ENCODE assay signal across 14 cellular contexts in the genomic region with DNA sequence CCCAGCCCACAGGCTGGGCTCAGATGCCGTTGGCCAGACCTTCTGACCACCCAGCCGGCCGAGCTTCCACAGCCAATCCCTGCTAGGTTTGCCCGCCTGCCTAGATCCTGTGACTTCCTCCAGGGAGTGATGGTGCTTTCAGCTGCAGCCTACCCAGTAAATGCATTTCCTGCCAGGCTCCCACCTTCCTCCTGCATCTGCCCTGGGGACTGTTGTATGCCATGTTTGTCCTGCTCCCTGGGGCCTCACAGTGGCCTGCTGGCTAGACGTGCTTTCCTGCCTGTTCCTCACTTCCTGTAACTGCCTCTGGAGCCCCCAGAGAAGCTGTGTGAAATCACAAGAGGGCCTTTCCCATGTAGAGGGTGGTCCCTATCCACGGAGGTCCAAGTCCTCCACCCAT.
DNase-seq lines count a peak whose midpoint lies in the region; ATAC-seq and TF ChIP-seq lines count a peak whose summit lies in the region.
"Had no signal": no experiment of that assay in that cellular context is flagged by ENCODE, and none has a peak within 500 bp of the region (broad histone marks: within the 10 kb centered on the region; RNA-seq: fewer than 3 reads in every experiment).

No MANE protein-coding gene starts in this region.

- no peak for ATAC-seq in left lung
- no peak for ATAC-seq in HG03565 (IDR thresholded peaks at IDR 0.05; ENCODE audit: unreplicated experiment)
- no peak for ATAC-seq in GM21576 (IDR thresholded peaks at IDR 0.05; ENCODE audit: unreplicated experiment)
- ATAC-seq: CD8-positive, alpha-beta T cell had no signal

- H3K27ac Mint-ChIP-seq in dendritic cell treated with granulocyte-macrophage colony-stimulating factor and Interleukin-4, amounts not matched to agents 40 ng/mL and 50 ng/mL, for 4 days, result peak overlapping the region; percentile 30
- H3K27ac Mint-ChIP-seq: activated CD4-positive, alpha-beta T cell treated with anti-CD3 and anti-CD28 coated beads, Interleukin-2, amount 10 ng/mL, durations not matched to agents 24 days and 14 days; CD8-positive, alpha-beta T cell had no signal

- H3K27ac ChIP-seq in HEK293 (ENCODE audit: extremely low read depth, low read depth, low read length) (no peak overlapping the region), left lung (peak overlapping the region; percentile 18 to 45)
- H3K27ac ChIP-seq: tibial nerve had no signal

- no peaks in the 10 kb centered on the region for H3K9me3 ChIP-seq in BE2C
- H3K9me3 ChIP-seq in HEK293 (ENCODE audit: control insufficient read depth, insufficient read depth, low read depth, low read length), result no peaks in the 10 kb centered on the region
- no peaks in the 10 kb centered on the region for H3K9me3 ChIP-seq in left lung
- H3K9me3 ChIP-seq: tibial nerve had no signal

- intact Hi-C loops in dendritic cell treated with granulocyte-macrophage colony-stimulating factor and Interleukin-4, amounts not matched to agents 40 ng/mL and 50 ng/mL, for 4 days (cut with micrococcal nuclease), result no loop called here
- intact Hi-C loops in left lung (cut with DNase I), result no loop called here

- H3K4me3 Mint-ChIP-seq in dendritic cell treated with granulocyte-macrophage colony-stimulating factor and Interleukin-4, amounts not matched to agents 40 ng/mL and 50 ng/mL, for 4 days, result no peak overlapping the region
- H3K4me3 Mint-ChIP-seq: activated CD4-positive, alpha-beta T cell treated with anti-CD3 and anti-CD28 coated beads, Interleukin-2, amount 10 ng/mL, durations not matched to agents 24 days and 14 days; CD8-positive, alpha-beta T cell had no signal

- H3K4me1 Mint-ChIP-seq in dendritic cell treated with granulocyte-macrophage colony-stimulating factor and Interleukin-4, amounts not matched to agents 40 ng/mL and 50 ng/mL, for 4 days (ENCODE audit: low read depth), result peaks cover 48% of the 10 kb centered on the region
- H3K4me1 Mint-ChIP-seq: activated CD4-positive, alpha-beta T cell treated with anti-CD3 and anti-CD28 coated beads, Interleukin-2, amount 10 ng/mL, durations not matched to agents 24 days and 14 days had no signal

- no peak for TF ChIP-seq CTCF in BE2C (IDR thresholded peaks at IDR 0.05; ENCODE audit: low read depth, low read length)
- no peak for TF ChIP-seq CTCF in HEK293 (tag by site-specific recombination; IDR thresholded peaks at IDR 0.05)
- no peak for TF ChIP-seq CTCF in left lung (IDR thresholded peaks at IDR 0.05)

- CTCF ChIA-PET in HEK293 (lab: Yijun Ruan, JAX), result interaction anchor here (0.6 kb wide), 2 partner anchors 43 to 84 kb away, joined by 3 to 7 read pairs; no protein-coding TSS in a partner anchor

- H3K9me3 Mint-ChIP-seq in dendritic cell treated with granulocyte-macrophage colony-stimulating factor and Interleukin-4, amounts not matched to agents 40 ng/mL and 50 ng/mL, for 4 days, result no peaks in the 10 kb centered on the region
- H3K9me3 Mint-ChIP-seq: activated CD4-positive, alpha-beta T cell treated with anti-CD3 and anti-CD28 coated beads, Interleukin-2, amount 10 ng/mL, durations not matched to agents 24 days and 14 days; CD8-positive, alpha-beta T cell had no signal

- H3K36me3 ChIP-seq in BE2C, result no peaks in the 10 kb centered on the region
- no peaks in the 10 kb centered on the region for H3K36me3 ChIP-seq in HEK293 (ENCODE audit: control insufficient read depth in 2 of 2, insufficient read depth in 1 of 2, low read length in 2 of 2)
- H3K36me3 ChIP-seq in left lung, result no peaks in the 10 kb centered on the region
- H3K36me3 ChIP-seq: tibial nerve had no signal

- H3K4me1 ChIP-seq in BE2C (peaks cover 14% of the 10 kb centered on the region), HEK293 (ENCODE audit: control insufficient read depth, insufficient read depth, low read length) (0 out of 2 replicates have a peak, but pooled peaks cover 5% of the 10 kb centered on the region), left lung (peaks cover 0 to 32% of the 10 kb centered on the region in 2 donors)

- no peaks in the 10 kb centered on the region; the same call in 1 of the 2 replicates for H3K27me3 ChIP-seq in BE2C
- H3K27me3 ChIP-seq in left lung, result no peaks in the 10 kb centered on the region
- H3K27me3 ChIP-seq: tibial nerve had no signal

- H3K4me3 ChIP-seq in BE2C (ENCODE audit: low read depth, low read length) (no peak overlapping the region), HEK293 (ENCODE audit: low read depth, low read length) (no peak overlapping the region), left lung (no peak overlapping the region)
- H3K4me3 ChIP-seq: tibial nerve had no signal

- POLR2A ChIA-PET in HEK293 (lab: Yijun Ruan, JAX), result no interaction called here

- H3K27me3 Mint-ChIP-seq in dendritic cell treated with granulocyte-macrophage colony-stimulating factor and Interleukin-4, amounts not matched to agents 40 ng/mL and 50 ng/mL, for 4 days, result peaks cover 9% of the 10 kb centered on the region
- H3K27me3 Mint-ChIP-seq: activated CD4-positive, alpha-beta T cell treated with anti-CD3 and anti-CD28 coated beads, Interleukin-2, amount 10 ng/mL, durations not matched to agents 24 days and 14 days had no signal

- DNase-seq in BE2C (peak; percentile 57), left lung (no peak), NCI-H446 treated with DMSO at 0.1 percent for 48 hours (lab: John Stamatoyannopoulos, UW) (no peak), DMS114 treated with DMSO at 0.1 percent for 48 hours (lab: John Stamatoyannopoulos, UW; ENCODE audit: unreplicated experiment) (no peak)
- DNase-seq: activated CD4-positive, alpha-beta T cell treated with anti-CD3 and anti-CD28 coated beads, Interleukin-2, amount 10 ng/mL, durations not matched to agents 24 days and 14 days; amniotic stem cell; CD8-positive, alpha-beta T cell; central memory CD4-positive, alpha-beta T cell; NCI-H1048 had no signal

- peaks cover 28% of the 10 kb centered on the region for H3K36me3 Mint-ChIP-seq in dendritic cell treated with granulocyte-macrophage colony-stimulating factor and Interleukin-4, amounts not matched to agents 40 ng/mL and 50 ng/mL, for 4 days (ENCODE audit: low read depth)
- H3K36me3 Mint-ChIP-seq: CD8-positive, alpha-beta T cell had no signal

TF ChIP-seq in HEK293, 187 proteins besides CTCF, POLR2A, EP300 and RAD21:
- TF ChIP-seq ZIC2 (tag by site-specific recombination; IDR thresholded peaks at IDR 0.05) (peak; percentile 49; the same call in 1 of the 2 replicates), ZNF223 (tag by site-specific recombination; IDR thresholded peaks at IDR 0.05) (no peak)
TF ChIP-seq in HEK293: peak in this region for 1.
